In genomic region chr6:15614277-15614676, GRCh38 we compare ENCODE assay signal across 29 cellular contexts.
"Had no signal": no experiment of that assay in that cellular context is flagged by ENCODE, and none has a peak within 500 bp of the region (broad histone marks: within the 10 kb centered on the region; RNA-seq: fewer than 3 reads in every experiment).

No MANE protein-coding gene starts in this region.

- H3K4me1 ChIP-seq: breast epithelium, sigmoid colon, stomach, tibial nerve, uterus had no signal

- H3K27ac ChIP-seq: breast epithelium, epithelial cell of prostate, esophagus squamous epithelium, sigmoid colon, stomach, suprapubic skin, tibial nerve, uterus had no signal

- H3K27me3 Mint-ChIP-seq: activated CD4-positive, alpha-beta T cell treated with anti-CD3 and anti-CD28 coated beads for 36 hours; activated T-cell treated with anti-CD3 and anti-CD28 coated beads, Interleukin-2, amount 50 U/mL, for 24 hours; activated T-helper 17 cell treated with anti-CD3 and anti-CD28 coated beads, Interleukin-2, amount 50 U/mL, for 72 hours; natural killer cell treated with Interleukin-12 subunit alpha and Interleukin-12 subunit beta and Interleukin-15 and Interleukin-18, amount 100 ng/mL, for 72 hours; progenitor cell of endocrine pancreas; T-cell had no signal

- ATAC-seq: activated CD4-positive, alpha-beta T cell treated with anti-CD3 and anti-CD28 coated beads for 36 hours; activated T-helper 17 cell treated with anti-CD3 and anti-CD28 coated beads, Interleukin-2, amount 50 U/mL, for 72 hours; natural killer cell treated with Interleukin-12 subunit alpha and Interleukin-12 subunit beta and Interleukin-15 and Interleukin-18, amount 100 ng/mL, for 72 hours; stimulated activated effector memory CD8-positive, alpha-beta T cell treated with anti-CD3 and anti-CD28 coated beads, Interleukin-12 subunit alpha, Interleukin-12 subunit beta, amount 100 ng/mL, for 72 hours; T-cell had no signal

- H3K4me3 ChIP-seq: breast epithelium, esophagus squamous epithelium, sigmoid colon, stomach, suprapubic skin, tibial nerve, uterus had no signal

- H3K27me3 ChIP-seq: breast epithelium, esophagus squamous epithelium, sigmoid colon, stomach, suprapubic skin, tibial nerve, uterus had no signal

- H3K36me3 ChIP-seq: breast epithelium, uterus had no signal

- H3K9me3 Mint-ChIP-seq: activated T-cell treated with anti-CD3 and anti-CD28 coated beads, Interleukin-2, amount 50 U/mL, for 24 hours; activated T-helper 17 cell treated with anti-CD3 and anti-CD28 coated beads, Interleukin-2, amount 50 U/mL, for 72 hours; natural killer cell treated with Interleukin-12 subunit alpha and Interleukin-12 subunit beta and Interleukin-15 and Interleukin-18, amount 100 ng/mL, for 72 hours; stimulated activated effector memory CD8-positive, alpha-beta T cell treated with anti-CD3 and anti-CD28 coated beads, Interleukin-12 subunit alpha, Interleukin-12 subunit beta, amount 100 ng/mL, for 72 hours; T-cell; T-helper 2 cell treated with Interferon-gamma antibody and Interleukin-4, amounts not matched to agents 5 μg/mL and 100 μg/mL, for 36 hours had no signal

- DNase-seq: activated CD4-positive, alpha-beta T cell treated with anti-CD3 and anti-CD28 coated beads for 36 hours; activated CD4-positive, alpha-beta T cell treated with anti-CD3 and anti-CD28 coated beads, Interleukin-2, amount 50 U/mL, for 4 hours; activated CD4-positive, CD25-positive, alpha-beta regulatory T cell; activated CD8-positive, alpha-beta memory T cell treated with anti-CD3 and anti-CD28 coated beads, Interleukin-2, amount 50 U/mL, for 48 hours; activated gamma-delta T cell treated with Interleukin-2 at 50 U/mL for 16 hours; activated naive CD4-positive, alpha-beta T cell treated with anti-CD3 and anti-CD28 coated beads, Interleukin-2, amount 50 U/mL, for 16 hours; activated T-cell treated with anti-CD3 and anti-CD28 coated beads, Interleukin-2, amount 50 U/mL, for 24 hours; amygdala; central memory CD4-positive, alpha-beta T cell; dermis blood vessel endothelial cell; effector CD8-positive, alpha-beta T cell; esophagus squamous epithelium; foreskin melanocyte; kidney glomerular epithelial cell; sigmoid colon; small intestine; stimulated activated CD4-positive, alpha-beta T cell treated with anti-CD3 and anti-CD28 coated beads, Interleukin-4, amount 100 ng/mL, for 24 hours; stomach; T-cell; uterus had no signal

- H3K4me3 Mint-ChIP-seq: activated CD4-positive, alpha-beta T cell treated with anti-CD3 and anti-CD28 coated beads for 36 hours; activated T-cell treated with anti-CD3 and anti-CD28 coated beads, Interleukin-2, amount 50 U/mL, for 24 hours; activated T-helper 17 cell treated with anti-CD3 and anti-CD28 coated beads, Interleukin-2, amount 50 U/mL, for 72 hours; natural killer cell treated with Interleukin-12 subunit alpha and Interleukin-12 subunit beta and Interleukin-15 and Interleukin-18, amount 100 ng/mL, for 72 hours; stimulated activated effector memory CD8-positive, alpha-beta T cell treated with anti-CD3 and anti-CD28 coated beads, Interleukin-12 subunit alpha, Interleukin-12 subunit beta, amount 100 ng/mL, for 72 hours; T-cell; T-helper 2 cell treated with Interferon-gamma antibody and Interleukin-4, amounts not matched to agents 5 μg/mL and 100 μg/mL, for 36 hours had no signal

- H3K27ac Mint-ChIP-seq: activated CD4-positive, alpha-beta T cell treated with anti-CD3 and anti-CD28 coated beads for 36 hours; activated T-cell treated with anti-CD3 and anti-CD28 coated beads, Interleukin-2, amount 50 U/mL, for 24 hours; progenitor cell of endocrine pancreas; stimulated activated effector memory CD8-positive, alpha-beta T cell treated with anti-CD3 and anti-CD28 coated beads, Interleukin-12 subunit alpha, Interleukin-12 subunit beta, amount 100 ng/mL, for 72 hours; T-cell; T-helper 2 cell treated with Interferon-gamma antibody and Interleukin-4, amounts not matched to agents 5 μg/mL and 100 μg/mL, for 36 hours had no signal

- H3K9me3 ChIP-seq: breast epithelium, esophagus squamous epithelium, sigmoid colon, stomach, suprapubic skin, tibial nerve, uterus had no signal
